1 cellular context compared by ENCODE assay signal in the genomic region with DNA sequence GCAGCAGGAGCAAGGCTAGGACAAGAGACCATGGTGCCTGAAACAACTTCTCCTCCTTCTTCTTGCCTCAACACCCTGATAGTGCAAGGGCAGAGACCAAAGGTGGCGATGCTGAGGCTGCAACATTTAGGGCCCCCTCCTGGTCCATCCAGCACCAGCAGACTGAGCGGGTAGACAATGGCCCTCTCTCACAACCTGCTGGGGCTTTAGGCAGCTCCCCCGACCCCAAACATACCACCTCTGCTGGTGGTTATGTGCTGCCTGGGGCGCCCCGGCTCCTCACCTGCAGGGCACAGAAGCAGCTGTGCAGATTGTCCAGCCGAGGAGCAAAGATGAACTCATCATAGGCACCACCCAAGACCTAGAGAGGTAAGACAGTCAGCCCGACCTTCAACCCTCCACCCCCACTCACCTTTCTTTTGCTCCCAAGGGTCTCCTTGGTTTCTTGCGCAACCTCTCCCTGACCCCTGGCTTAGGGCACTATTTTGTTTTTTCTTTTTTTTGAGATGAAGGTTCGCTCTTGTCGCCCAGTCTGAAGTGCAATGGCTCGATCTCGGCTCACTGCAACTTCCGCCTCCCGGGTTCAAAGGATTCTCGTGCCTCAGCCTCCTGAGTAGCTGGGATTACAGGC.
TF ChIP-seq lines count a peak whose summit lies in the region.

No MANE protein-coding gene starts in this region.

TF ChIP-seq in HepG2, 621 proteins besides CTCF, POLR2A, EP300 and RAD21:
- TF ChIP-seq PLRG1 (conservative IDR thresholded peaks at IDR 0.05): no peak
- no peak for TF ChIP-seq SSRP1 (CRISPR knock-in tag; IDR thresholded peaks at IDR 0.05)
- no peak for TF ChIP-seq ZFY (CRISPR knock-in tag; IDR thresholded peaks at IDR 0.05)
- no peak for TF ChIP-seq FOSL1 (CRISPR knock-in tag; IDR thresholded peaks at IDR 0.05; ENCODE audit: borderline replicate concordance)
- TF ChIP-seq, protein P1, sequence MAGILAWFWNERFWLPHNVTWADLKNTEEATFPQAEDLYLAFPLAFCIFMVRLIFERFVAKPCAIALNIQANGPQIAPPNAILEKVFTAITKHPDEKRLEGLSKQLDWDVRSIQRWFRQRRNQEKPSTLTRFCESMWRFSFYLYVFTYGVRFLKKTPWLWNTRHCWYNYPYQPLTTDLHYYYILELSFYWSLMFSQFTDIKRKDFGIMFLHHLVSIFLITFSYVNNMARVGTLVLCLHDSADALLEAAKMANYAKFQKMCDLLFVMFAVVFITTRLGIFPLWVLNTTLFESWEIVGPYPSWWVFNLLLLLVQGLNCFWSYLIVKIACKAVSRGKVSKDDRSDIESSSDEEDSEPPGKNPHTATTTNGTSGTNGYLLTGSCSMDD (CRISPR knock-in tag; IDR thresholded peaks at IDR 0.05): no peak
- TF ChIP-seq MTA3 (CRISPR knock-in tag; IDR thresholded peaks at IDR 0.05): no peak
- TF ChIP-seq AGO2 (optimal IDR thresholded peaks at IDR 0.05; ENCODE audit: low read depth, low read length): peak; percentile 34
- TF ChIP-seq SALL1 (CRISPR knock-in tag; IDR thresholded peaks at IDR 0.05): no peak
- peak; percentile 86 for TF ChIP-seq CEBPB (IDR thresholded peaks at IDR 0.05; ENCODE audit: borderline replicate concordance, low read depth, low read length)
- no peak for TF ChIP-seq ZNF589 (CRISPR knock-in tag; conservative IDR thresholded peaks at IDR 0.05)
- TF ChIP-seq, protein P2, sequence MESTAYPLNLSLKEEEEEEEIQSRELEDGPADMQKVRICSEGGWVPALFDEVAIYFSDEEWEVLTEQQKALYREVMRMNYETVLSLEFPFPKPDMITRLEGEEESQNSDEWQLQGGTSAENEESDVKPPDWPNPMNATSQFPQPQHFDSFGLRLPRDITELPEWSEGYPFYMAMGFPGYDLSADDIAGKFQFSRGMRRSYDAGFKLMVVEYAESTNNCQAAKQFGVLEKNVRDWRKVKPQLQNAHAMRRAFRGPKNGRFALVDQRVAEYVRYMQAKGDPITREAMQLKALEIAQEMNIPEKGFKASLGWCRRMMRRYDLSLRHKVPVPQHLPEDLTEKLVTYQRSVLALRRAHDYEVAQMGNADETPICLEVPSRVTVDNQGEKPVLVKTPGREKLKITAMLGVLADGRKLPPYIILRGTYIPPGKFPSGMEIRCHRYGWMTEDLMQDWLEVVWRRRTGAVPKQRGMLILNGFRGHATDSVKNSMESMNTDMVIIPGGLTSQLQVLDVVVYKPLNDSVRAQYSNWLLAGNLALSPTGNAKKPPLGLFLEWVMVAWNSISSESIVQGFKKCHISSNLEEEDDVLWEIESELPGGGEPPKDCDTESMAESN (CRISPR knock-in tag; conservative IDR thresholded peaks at IDR 0.05): no peak
- 0 out of 2 replicates have a peak, but pooled peaks have one; percentile 24 for TF ChIP-seq RBFOX2 (IDR thresholded peaks at IDR 0.05; ENCODE audit: low read depth, low read length)
- no peak for TF ChIP-seq GPN1 (CRISPR knock-in tag; IDR thresholded peaks at IDR 0.05; ENCODE audit: borderline replicate concordance)
- TF ChIP-seq, protein P3, sequence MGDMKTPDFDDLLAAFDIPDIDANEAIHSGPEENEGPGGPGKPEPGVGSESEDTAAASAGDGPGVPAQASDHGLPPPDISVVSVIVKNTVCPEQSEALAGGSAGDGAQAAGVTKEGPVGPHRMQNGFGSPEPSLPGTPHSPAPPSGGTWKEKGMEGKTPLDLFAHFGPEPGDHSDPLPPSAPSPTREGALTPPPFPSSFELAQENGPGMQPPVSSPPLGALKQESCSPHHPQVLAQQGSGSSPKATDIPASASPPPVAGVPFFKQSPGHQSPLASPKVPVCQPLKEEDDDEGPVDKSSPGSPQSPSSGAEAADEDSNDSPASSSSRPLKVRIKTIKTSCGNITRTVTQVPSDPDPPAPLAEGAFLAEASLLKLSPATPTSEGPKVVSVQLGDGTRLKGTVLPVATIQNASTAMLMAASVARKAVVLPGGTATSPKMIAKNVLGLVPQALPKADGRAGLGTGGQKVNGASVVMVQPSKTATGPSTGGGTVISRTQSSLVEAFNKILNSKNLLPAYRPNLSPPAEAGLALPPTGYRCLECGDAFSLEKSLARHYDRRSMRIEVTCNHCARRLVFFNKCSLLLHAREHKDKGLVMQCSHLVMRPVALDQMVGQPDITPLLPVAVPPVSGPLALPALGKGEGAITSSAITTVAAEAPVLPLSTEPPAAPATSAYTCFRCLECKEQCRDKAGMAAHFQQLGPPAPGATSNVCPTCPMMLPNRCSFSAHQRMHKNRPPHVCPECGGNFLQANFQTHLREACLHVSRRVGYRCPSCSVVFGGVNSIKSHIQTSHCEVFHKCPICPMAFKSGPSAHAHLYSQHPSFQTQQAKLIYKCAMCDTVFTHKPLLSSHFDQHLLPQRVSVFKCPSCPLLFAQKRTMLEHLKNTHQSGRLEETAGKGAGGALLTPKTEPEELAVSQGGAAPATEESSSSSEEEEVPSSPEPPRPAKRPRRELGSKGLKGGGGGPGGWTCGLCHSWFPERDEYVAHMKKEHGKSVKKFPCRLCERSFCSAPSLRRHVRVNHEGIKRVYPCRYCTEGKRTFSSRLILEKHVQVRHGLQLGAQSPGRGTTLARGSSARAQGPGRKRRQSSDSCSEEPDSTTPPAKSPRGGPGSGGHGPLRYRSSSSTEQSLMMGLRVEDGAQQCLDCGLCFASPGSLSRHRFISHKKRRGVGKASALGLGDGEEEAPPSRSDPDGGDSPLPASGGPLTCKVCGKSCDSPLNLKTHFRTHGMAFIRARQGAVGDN (CRISPR knock-in tag; IDR thresholded peaks at IDR 0.05): 0 out of 2 replicates have a peak, but pooled peaks have one; percentile 8
- TF ChIP-seq MTA1 (CRISPR knock-in tag; IDR thresholded peaks at IDR 0.05; ENCODE audit: borderline replicate concordance): no peak
TF ChIP-seq in HepG2: peak in this region for 4.
